In the genomic region with DNA sequence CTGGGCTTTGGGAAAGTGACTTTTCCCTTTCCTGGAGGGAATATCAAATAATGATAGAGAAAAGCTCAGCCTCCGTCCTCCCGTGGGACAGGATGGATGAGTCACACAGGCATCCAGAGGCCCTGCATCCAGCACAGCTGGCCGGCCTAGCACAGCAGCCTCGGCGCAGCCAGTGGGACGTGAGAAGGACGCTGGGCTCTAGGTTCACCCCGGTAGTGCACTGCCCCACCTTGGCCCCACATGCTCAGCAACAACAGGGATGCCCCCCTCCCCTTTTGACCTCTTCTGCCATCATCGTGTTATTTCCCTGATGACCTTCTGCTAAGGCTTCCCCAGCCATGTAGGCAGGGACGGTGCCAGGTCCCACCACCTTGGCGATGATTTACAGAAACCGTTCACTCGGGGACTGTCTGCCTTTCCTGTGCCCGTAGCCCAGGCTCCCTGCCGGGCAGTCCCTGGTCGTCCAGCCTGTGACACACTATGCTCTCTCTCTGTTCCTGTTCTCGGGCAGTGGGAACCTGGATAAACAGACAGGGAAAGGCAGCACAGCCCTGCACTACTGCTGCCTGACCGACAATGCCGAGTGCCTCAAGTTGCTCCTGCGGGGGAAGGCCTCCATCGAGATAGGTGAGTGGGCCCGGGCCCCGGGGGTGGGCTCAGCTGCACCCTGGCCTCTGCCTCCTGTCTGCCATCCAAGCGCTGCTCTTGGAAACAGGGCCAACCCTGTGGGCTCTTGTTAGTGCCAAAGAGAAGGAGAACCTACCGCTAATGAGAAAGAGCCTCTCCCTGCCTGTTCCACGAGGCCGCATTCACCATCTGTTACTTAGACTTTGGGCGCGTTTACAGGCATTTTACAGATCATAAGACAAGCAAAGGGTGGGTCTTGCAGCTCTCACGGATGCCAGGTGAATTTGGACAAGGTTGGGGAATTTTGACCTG, we compare ENCODE assay signal across 9 cellular contexts. TPM values are rescaled to one million over a fixed set of nuclear protein-coding genes. Genes with fewer than 3 reads are reported as not detected.
DNase-seq lines count a peak whose midpoint lies in the region; ATAC-seq, FAIRE-seq and TF ChIP-seq lines count a peak whose summit lies in the region.
"Had no signal": no experiment of that assay in that cellular context is flagged by ENCODE, and none has a peak within 500 bp of the region (broad histone marks: within the 10 kb centered on the region; RNA-seq: fewer than 3 reads in every experiment).

No MANE protein-coding gene starts in this region.

- FAIRE-seq in H1 (lab: Jason Lieb, UNC), result no peak
- no peak for FAIRE-seq in GM12891 (lab: Jason Lieb, UNC)

- no peak overlapping the region for H2AFZ ChIP-seq in H1 (ENCODE audit: low read length)

- H3K23ac ChIP-seq in H1 (ENCODE audit: insufficient read length), result no peak overlapping the region

- POLR2A ChIA-PET in H1 (lab: Charles Lee; ENCODE audit: partially characterized antibody), result no interaction called here

- DNase-seq in AG08396 (ENCODE audit: low spot score) (peak; percentile 88), NCI-H524 treated with DMSO at 0.1 percent for 48 hours (lab: John Stamatoyannopoulos, UW) (peak; percentile 14), H1 (ENCODE audit: low read depth in 1 of 2, low spot score in 2 of 2) (no peak), mucosa of descending colon (peak in 1 of 3 donors; percentile 38), GM12891 (ENCODE audit: insufficient read length, low spot score) (no peak), mesenteric fat pad (ENCODE audit: low spot score) (no peak)

- H3K4me1 ChIP-seq in H1 (replicated peaks in 1 of 4; ENCODE audit: control insufficient read depth in 3 of 4, insufficient read depth in 4 of 4, low read length in 3 of 4), result peaks cover 0 to 9% (median 4%) of the 10 kb centered on the region in 4 experiments; a peak in 4 of 7 replicates
- peaks cover 17% of the 10 kb centered on the region for H3K4me1 ChIP-seq in mucosa of descending colon (ENCODE audit: low read depth)

- CTCF ChIA-PET in H1 (lab: Charles Lee; ENCODE audit: partially characterized antibody), result interaction anchor here (0.9 to 12.1 kb wide), 3 partner anchors 10 to 237 kb away, joined by 3 to 106 read pairs (median 3); no protein-coding TSS in a partner anchor

- no peak overlapping the region for H3K14ac ChIP-seq in H1 (ENCODE audit: insufficient read length)

- TF ChIP-seq RAD21 in H1 (IDR thresholded peaks at IDR 0.05 in 1 of 2, conservative IDR thresholded peaks at IDR 0.05 in 1 of 2; ENCODE audit: low read depth in 2 of 2, low read length in 2 of 2), result no peak

- no peak overlapping the region for H2BK15ac ChIP-seq in H1 (ENCODE audit: low read length)

- peak overlapping the region; percentile 8 for H3K56ac ChIP-seq in H1 (replicated peaks; ENCODE audit: insufficient read length, low read depth, low read length)

- no peak for TF ChIP-seq EP300 in H1 (IDR thresholded peaks at IDR 0.05; ENCODE audit: borderline replicate concordance in 1 of 2, low read depth in 2 of 2, low read length in 2 of 2)

- H2BK12ac ChIP-seq in H1 (ENCODE audit: low read depth, low read length), result no peak overlapping the region

- H4K8ac ChIP-seq in H1 (ENCODE audit: extremely low read depth, insufficient read depth, low read length), result peak overlapping the region; percentile 53

- no peak overlapping the region for H2BK120ac ChIP-seq in H1 (replicated peaks; ENCODE audit: low read depth, low read length)

- no peak overlapping the region for H2AK5ac ChIP-seq in H1 (ENCODE audit: low read depth, low read length)

- ATAC-seq in mucosa of descending colon, result peak; percentile 53
- ATAC-seq in HG02884 (IDR thresholded peaks at IDR 0.05; ENCODE audit: unreplicated experiment), result no peak
- no peak for ATAC-seq in HG03045 (IDR thresholded peaks at IDR 0.05; ENCODE audit: unreplicated experiment)

- H4K5ac ChIP-seq in H1 (ENCODE audit: insufficient read length, low read depth, low read length), result no peak overlapping the region

- no peaks in the 10 kb centered on the region for H3K79me2 ChIP-seq in H1 (ENCODE audit: control insufficient read depth in 1 of 2, insufficient read depth in 2 of 2, low read length in 2 of 2)

- H2BK5ac ChIP-seq in H1 (ENCODE audit: low read depth, low read length), result peak overlapping the region; percentile 81; the same call in 1 of the 2 replicates

- no peak overlapping the region for H3K4ac ChIP-seq in H1 (replicated peaks; ENCODE audit: insufficient read length, low read depth, low read length)

- intact Hi-C loops in mucosa of descending colon (cut with DNase I, micrococcal nuclease), result no loop called here

- H3K4me2 ChIP-seq in H1 (ENCODE audit: insufficient read depth in 1 of 2, low read depth in 2 of 2, low read length in 2 of 2), result no peak overlapping the region

- no peaks in the 10 kb centered on the region for H3K23me2 ChIP-seq in H1 (ENCODE audit: low read depth, low read length)

- no peaks in the 10 kb centered on the region for H3K79me1 ChIP-seq in H1 (ENCODE audit: low read depth, low read length)

- no peak overlapping the region for H2BK20ac ChIP-seq in H1 (ENCODE audit: low read length)

- no peaks in the 10 kb centered on the region for H4K20me1 ChIP-seq in H1 (replicated peaks in 1 of 2; ENCODE audit: control insufficient read depth in 1 of 2, insufficient read depth in 2 of 2, low read length in 2 of 2)

- H3K27ac ChIP-seq in H1 (ENCODE audit: low read depth, low read length), result no peak overlapping the region; the same call in 1 of the 2 replicates
- H3K27ac ChIP-seq: cardiac muscle cell had no signal

- H4K91ac ChIP-seq in H1 (replicated peaks; ENCODE audit: insufficient read length, low read length), result peak overlapping the region; percentile 61

- H3K36me3 ChIP-seq in H1 (ENCODE audit: control insufficient read depth in 2 of 4, insufficient read depth in 4 of 4, low read length in 3 of 4) (peaks cover 0 to 6% (median 2%) of the 10 kb centered on the region in 4 experiments; a peak in 2 of 8 replicates), mucosa of descending colon (ENCODE audit: low read depth) (no peaks in the 10 kb centered on the region)
- H3K36me3 ChIP-seq: cardiac muscle cell had no signal

- H3K9ac ChIP-seq in H1 (replicated peaks in 1 of 4; ENCODE audit: extremely low read depth in 1 of 4, low read depth in 3 of 4, low read length in 3 of 4), result no peak overlapping the region

- TF ChIP-seq POLR2A in H1 (IDR thresholded peaks at IDR 0.05; ENCODE audit: control extremely low read depth in 1 of 2, low read depth in 2 of 2, low read length in 2 of 2) (no peak), GM12891 (IDR thresholded peaks at IDR 0.05; ENCODE audit: low read depth, low read length) (no peak)

- H3K9me3 ChIP-seq in H1 (ENCODE audit: insufficient read depth in 2 of 2, low read depth in 1 of 2, low read length in 1 of 2) (no peaks in the 10 kb centered on the region), mucosa of descending colon (no peaks in the 10 kb centered on the region)

- 89% methylated on average over 29 of the region's 30 CpGs; no CpG with 5 or more reads in 1 of the 2 experiments for WGBS in H1 (ENCODE audit: extremely low coverage in 1 of 2, insufficient coverage in 1 of 2, insufficient read length in 1 of 2, insufficient replicate concordance in 2 of 2, low coverage in 1 of 2, low lambda C conversion rate in 2 of 2, missing lambda C conversion rate in 1 of 2), 2 experiments

- H3K4me3 ChIP-seq in H1 (ENCODE audit: extremely low read depth in 1 of 4, insufficient read depth in 2 of 4, low read depth in 3 of 4, low read length in 4 of 4) (no peak overlapping the region), mucosa of descending colon (no peak overlapping the region)
- H3K4me3 ChIP-seq: cardiac muscle cell had no signal

- no peaks in the 10 kb centered on the region for H3K27me3 ChIP-seq in H1 (replicated peaks in 1 of 4; ENCODE audit: control insufficient read depth in 3 of 4, extremely low read depth in 1 of 4, insufficient read depth in 3 of 4, low read length in 3 of 4)
- H3K27me3 ChIP-seq: cardiac muscle cell had no signal

- H3K18ac ChIP-seq in H1 (ENCODE audit: extremely low read depth, low read length), result no peak overlapping the region

- TF ChIP-seq CTCF in H1 (IDR thresholded peaks at IDR 0.05; ENCODE audit: control extremely low read depth in 1 of 3, insufficient read depth in 1 of 3, low read depth in 1 of 3, low read length in 3 of 3) (no peak), mucosa of descending colon (IDR thresholded peaks at IDR 0.05) (no peak)

TF ChIP-seq in H1, 55 proteins besides CTCF, POLR2A, EP300 and RAD21:
- TF ChIP-seq JUN (IDR thresholded peaks at IDR 0.05; ENCODE audit: low read depth, low read length) (no peak), JUND (IDR thresholded peaks at IDR 0.05; ENCODE audit: low read length) (peak; percentile 56; the same call in 1 of the 2 replicates)

TF ChIP-seq in GM12891, 5 proteins besides CTCF, POLR2A, EP300 and RAD21 (continues in another document):
- TF ChIP-seq TAF1 (IDR thresholded peaks at IDR 0.05; ENCODE audit: low read depth, low read length) (no peak), POU2F2 (IDR thresholded peaks at IDR 0.05; ENCODE audit: low read depth, low read length) (no peak), POLR2AphosphoS5 (IDR thresholded peaks at IDR 0.05; ENCODE audit: low read depth, low read length) (no peak), PAX5 (IDR thresholded peaks at IDR 0.05; ENCODE audit: insufficient read depth, low read length, severe bottlenecking) (no peak)

RNA-seq across cellular contexts. Expression of a gene that starts 44.6 kb away (rescaled TPM):
- total RNA-seq in H1 (2021; fragmentation: NEBNext Ultra II Directional; extraction: Animal tissue kit (Norgen Biotek cat#: 25700)), result 45.4 and 50.1 TPM in 2 replicates
- polyA plus RNA-seq in H1 (2011; rRNA removed), result 8.9 and 16.1 TPM in 2 replicates
- 18.5 TPM for polyA plus RNA-seq in H1 (2011; cell fraction: cytosol; rRNA removed)
- 8.6 TPM for polyA plus RNA-seq in H1 (2011; cell fraction: nucleus; rRNA removed)
- polyA plus RNA-seq in H1 (2012, experiment 1 of 2), result 30.5 to 43.9 TPM (median 32.6 TPM) in 4 replicates
- polyA plus RNA-seq in H1 (2012, experiment 2 of 2), result 11.6 TPM
- polyA plus RNA-seq in H1 (2013, experiment 1 of 2), result 34.6 TPM
- polyA plus RNA-seq in H1 (2013, experiment 2 of 2), result 34.6 TPM
- 7.3 and 9.3 TPM in 2 replicates for polyA minus RNA-seq in H1 (2011; rRNA and poly(A)+ RNA removed)
- 8.7 TPM for polyA minus RNA-seq in H1 (2011; cell fraction: cytosol; rRNA and poly(A)+ RNA removed)
- polyA minus RNA-seq in H1 (2011; cell fraction: nucleus; rRNA and poly(A)+ RNA removed), result 9.3 TPM
- total RNA-seq in mucosa of descending colon, result 10 to 100 TPM; 34.7 to 78.3 (median 41.0) TPM
- polyA plus RNA-seq in GM12891 (2012; ENCODE audit: low read depth, missing spikeins), result 77.0 TPM
- total RNA-seq in mesenteric fat pad, result 339 TPM

RNA-seq across cellular contexts. Expression of a gene that starts 44.8 kb away (rescaled TPM):
- total RNA-seq in H1 (2021; fragmentation: NEBNext Ultra II Directional; extraction: Animal tissue kit (Norgen Biotek cat#: 25700)), result 90.1 and 93.3 TPM in 2 replicates
- polyA plus RNA-seq in H1 (2011; rRNA removed), result 34.8 and 44.5 TPM in 2 replicates
- 45.5 TPM for polyA plus RNA-seq in H1 (2011; cell fraction: cytosol; rRNA removed)
- polyA plus RNA-seq in H1 (2011; cell fraction: nucleus; rRNA removed), result 19.9 TPM
- 82.3 to 139 TPM (median 89.0 TPM) in 4 replicates for polyA plus RNA-seq in H1 (2012, experiment 1 of 2)
- polyA plus RNA-seq in H1 (2012, experiment 2 of 2), result 7.4 TPM
- 65.7 TPM for polyA plus RNA-seq in H1 (2013, experiment 1 of 2)
- 62.7 TPM for polyA plus RNA-seq in H1 (2013, experiment 2 of 2)
- 47.9 and 55.2 TPM in 2 replicates for polyA minus RNA-seq in H1 (2011; rRNA and poly(A)+ RNA removed)
- polyA minus RNA-seq in H1 (2011; cell fraction: cytosol; rRNA and poly(A)+ RNA removed), result 43.7 TPM
- 53.2 TPM for polyA minus RNA-seq in H1 (2011; cell fraction: nucleus; rRNA and poly(A)+ RNA removed)
- 10 to 100 TPM; 20.0 to 26.2 (median 20.9) TPM for total RNA-seq in mucosa of descending colon
- polyA plus RNA-seq in GM12891 (2012; ENCODE audit: low read depth, missing spikeins), result 55.5 TPM
- 26.3 TPM for total RNA-seq in mesenteric fat pad

Comparison
In these comparisons a context has a peak if more than half of its experiments do, and no peak if none do; other contexts are left out.
1. DNase-seq: peak in AG08396 (single experiment) and NCI-H524 treated with DMSO at 0.1 percent for 48 hours (single experiment); none in H1 (0 of 2), GM12891 (single experiment) and mesenteric fat pad (single experiment).